ENCODE assay signal across 7 cellular contexts in genomic region chr1:171484760-171485374, GRCh38. TPM values are rescaled to one million over a fixed set of nuclear protein-coding genes. Genes with fewer than 3 reads are reported as not detected.
A peak's percentile ranks its signal among the peaks of the same experiment; 100 is the strongest.
DNase-seq lines count a peak whose midpoint lies in the region; ATAC-seq, FAIRE-seq and TF ChIP-seq lines count a peak whose summit lies in the region.

No MANE protein-coding gene starts in this region.

- no peak overlapping the region for H2BK12ac ChIP-seq in H9 (ENCODE audit: insufficient read length, low read depth, low read length)

- H3K18ac ChIP-seq in H9 (ENCODE audit: insufficient read length, low read depth, low read length) = peak overlapping the region; percentile 76

- peaks cover 38% of the 10 kb centered on the region for H3K79me2 ChIP-seq in H9 (ENCODE audit: insufficient read depth, low read length)

- H3K4me3 Mint-ChIP-seq in H9 = peak overlapping the region; percentile 92 to 98

- H3T11ph ChIP-seq in H9 (ENCODE audit: low read length) = no peak overlapping the region

- H2BK15ac ChIP-seq in H9 (ENCODE audit: low read depth, low read length) = no peak overlapping the region

- peak overlapping the region; percentile 59; the same call in 1 of the 2 replicates for H3K14ac ChIP-seq in H9 (ENCODE audit: insufficient read depth, low read length)

- ATAC-seq in GM18519 (IDR thresholded peaks at IDR 0.05; ENCODE audit: low FRiP score, unreplicated experiment) (peak; percentile 59), lung (ENCODE audit: insufficient read depth, low FRiP score) (peak; percentile 56)

- DNase-seq in H9 (no peak), MG63 (no peak), breast epithelium (ENCODE audit: low spot score in 2 of 2) (no peak), lung (ENCODE audit: low spot score) (no peak), urothelium cell line (ENCODE audit: low spot score) (peak; percentile 11), inferior parietal cortex (ENCODE audit: extremely low spot score) (no peak)

- H3K56ac ChIP-seq in H9 (ENCODE audit: insufficient read length, low read depth, low read length) = no peak overlapping the region

- peak overlapping the region; percentile 84 for H3K9ac ChIP-seq in H9 (ENCODE audit: extremely low read depth, insufficient read length, low read length)

- peak overlapping the region; percentile 99 for H2AFZ ChIP-seq in H9 (ENCODE audit: low read length)

- H3K4me3 ChIP-seq in MG63 = peak overlapping the region; percentile 99
- H3K4me3 ChIP-seq in breast epithelium = peak overlapping the region; percentile 71 to 97 (median 96)
- H3K4me3 ChIP-seq in lung = peak overlapping the region; percentile 43

- H3K4me2 ChIP-seq in H9 (ENCODE audit: insufficient read depth, insufficient read length, low read length) = peak overlapping the region; percentile 84

- H3K27ac ChIP-seq in H9 (ENCODE audit: insufficient read length, low read depth, low read length) (peak overlapping the region; percentile 17), breast epithelium (peak overlapping the region; percentile 99 to 100), lung (ENCODE audit: low read depth in 1 of 2, low read length in 1 of 2) (peak overlapping the region; percentile 81 to 98)

- H2BK120ac ChIP-seq in H9 (ENCODE audit: low read depth, low read length, poor library complexity, severe bottlenecking) = no peak overlapping the region

- H4K20me1 ChIP-seq in H9 (ENCODE audit: control insufficient read depth, insufficient read depth, insufficient read length) = no peaks in the 10 kb centered on the region

- no peaks in the 10 kb centered on the region for H3K27me3 Mint-ChIP-seq in H9 (ENCODE audit: low read depth)

- H3K23me2 ChIP-seq in H9 (ENCODE audit: insufficient read length, low read depth, low read length, poor library complexity, severe bottlenecking) = peaks cover 6% of the 10 kb centered on the region

- H3K9me3 ChIP-seq in H9 (ENCODE audit: control insufficient read depth, low read depth, low read length) = no peaks in the 10 kb centered on the region
- H3K9me3 ChIP-seq in MG63 = no peaks in the 10 kb centered on the region
- no peaks in the 10 kb centered on the region for H3K9me3 ChIP-seq in breast epithelium
- H3K9me3 ChIP-seq in lung (ENCODE audit: control insufficient read depth in 2 of 2, insufficient read depth in 1 of 2, low read length in 1 of 2) = no peaks in the 10 kb centered on the region

- peaks cover 32 to 33% of the 10 kb centered on the region in 2 experiments for H3K4me1 Mint-ChIP-seq in H9

- H4K5ac ChIP-seq in H9 (ENCODE audit: insufficient read length, low read depth, low read length) = no peak overlapping the region

- H3K4ac ChIP-seq in H9 (ENCODE audit: low read depth, low read length) = no peak overlapping the region

- no peaks in the 10 kb centered on the region for H3K4me1 ChIP-seq in H9 (ENCODE audit: insufficient read depth, low read length)
- peaks cover 0 to 4% of the 10 kb centered on the region in 2 donors for H3K4me1 ChIP-seq in breast epithelium
- peaks cover 1 to 8% of the 10 kb centered on the region in 2 donors for H3K4me1 ChIP-seq in lung (ENCODE audit: control insufficient read depth in 2 of 2, insufficient read depth in 2 of 2, low read length in 2 of 2)

- FAIRE-seq in urothelium cell line (lab: Jason Lieb, UNC) = no peak

- H2AK5ac ChIP-seq in H9 (ENCODE audit: insufficient read length, low read length) = no peak overlapping the region

- H3K9me3 Mint-ChIP-seq in H9 = no peaks in the 10 kb centered on the region

- H3K79me1 ChIP-seq in H9 (ENCODE audit: insufficient read depth, low read depth, low read length, poor library complexity, severe bottlenecking) = no peaks in the 10 kb centered on the region

- no peak for TF ChIP-seq POLR2A in breast epithelium (IDR thresholded peaks at IDR 0.05)

- H3K27ac Mint-ChIP-seq in H9 = peak overlapping the region; percentile 97 to 99 (median 98)

- H2BK5ac ChIP-seq in H9 (ENCODE audit: insufficient read length, low read length) = no peak overlapping the region

- intact Hi-C loops in breast epithelium (cut with DNase I; ENCODE audit: low total_unique reads) = no loop called here

- H4K8ac ChIP-seq in H9 (replicated peaks; ENCODE audit: insufficient read length, low read depth, low read length) = no peak overlapping the region

- peaks cover 2 to 8% (median 5%) of the 10 kb centered on the region in 3 experiments; a peak in 4 of 7 replicates for H3K36me3 Mint-ChIP-seq in H9 (ENCODE audit: insufficient read depth in 1 of 3, low read depth in 3 of 3)

- no peak overlapping the region for H3K23ac ChIP-seq in H9 (ENCODE audit: insufficient read length, low read depth, low read length)

- no peak overlapping the region for H4K91ac ChIP-seq in H9 (ENCODE audit: insufficient read length, low read depth, low read length)

- no peak for TF ChIP-seq CTCF in H9 (conservative IDR thresholded peaks at IDR 0.05)
- TF ChIP-seq CTCF in breast epithelium (IDR thresholded peaks at IDR 0.05) = peak in 2 of 3 donors; percentile 77 to 78
- no peak for TF ChIP-seq CTCF in lung (IDR thresholded peaks at IDR 0.05; ENCODE audit: control extremely low read depth, extremely low read depth)

- H3K36me3 ChIP-seq in MG63 (peaks cover 20% of the 10 kb centered on the region), breast epithelium (no peaks in the 10 kb centered on the region), lung (ENCODE audit: control insufficient read depth in 2 of 2, insufficient read depth in 2 of 2, low read length in 2 of 2) (no peaks in the 10 kb centered on the region)

- no CpG with 5 or more reads among the region's 6 CpGs for WGBS in H9 (ENCODE audit: extremely low coverage, insufficient read length, low lambda C conversion rate)
- 26 to 30% methylated on average over 6 of the region's 6 CpGs for WGBS in lung, 2 donors

- no peak overlapping the region for H2BK20ac ChIP-seq in H9 (ENCODE audit: low read depth, low read length, poor library complexity, severe bottlenecking)

- H3K27me3 ChIP-seq in H9 (ENCODE audit: insufficient read depth, low read length) (no peaks in the 10 kb centered on the region; the same call in 1 of the 2 replicates), MG63 (no peaks in the 10 kb centered on the region), breast epithelium (no peaks in the 10 kb centered on the region), lung (ENCODE audit: control insufficient read depth, insufficient read depth) (no peaks in the 10 kb centered on the region)

RNA-seq across cellular contexts. Expression of gene PRRC2C, which starts 0.5 kb away (rescaled TPM):
- 256 and 267 TPM in 2 replicates for total RNA-seq in H9 (2021)
- total RNA-seq in MG63 (2014; rRNA removed; shearing (Covaris generic); ENCODE audit: low replicate concordance) = 19.5 and 24.0 TPM in 2 replicates
- total RNA-seq in breast epithelium = 100 to 1,000 TPM in 1 of 3 donors, 10 to 100 TPM in 2; 91.1 to 126 (median 96.0) TPM
- 100 to 1,000 TPM; 120 to 121 TPM for total RNA-seq in lung
- polyA plus RNA-seq in lung = 10 to 100 TPM; 35.1 to 41.2 TPM

Comparison
In these comparisons a context has a peak if more than half of its experiments do, and no peak if none do; other contexts are left out.
1. H3K27ac ChIP-seq: peak in every context shown above with its lines; median percentile 100 in breast epithelium; 90 in lung; 17 in H9.
2. CTCF ChIP-seq: peak in breast epithelium (2 of 3); none in H9 (single experiment) and lung (single experiment).
3. H3K4me3 ChIP-seq: peak in every context shown above with its lines; median percentile 99 in MG63; 96 in breast epithelium; 43 in lung.